23 cellular contexts compared by ENCODE assay signal in genomic region chr6:125325586-125325985, GRCh38. TPM values are rescaled to one million over a fixed set of nuclear protein-coding genes. Genes with fewer than 3 reads are reported as not detected.
DNase-seq lines count a peak whose midpoint lies in the region; ATAC-seq, FAIRE-seq and TF ChIP-seq lines count a peak whose summit lies in the region.
"Had no signal": no experiment of that assay in that cellular context is flagged by ENCODE, and none has a peak within 500 bp of the region (broad histone marks: within the 10 kb centered on the region; RNA-seq: fewer than 3 reads in every experiment).

No MANE protein-coding gene starts in this region.

- BruUV-seq in HepG2 (replicated peaks; lab: Mats Ljungman, UMichigan) = no TSS peak

- no peaks in the 10 kb centered on the region for H3K79me2 ChIP-seq in HepG2 (ENCODE audit: insufficient read depth, low read length)

- H3K4me2 ChIP-seq in HepG2 (ENCODE audit: low read depth, low read length) = no peak overlapping the region
- H3K4me2 ChIP-seq: BLaER1, GM23338 had no signal

- CTCF ChIA-PET in HepG2 (lab: Yijun Ruan, JAX; ENCODE audit: low intra/inter-chr PET ratio, low total read pairs) = no interaction called here

- POLR2A ChIA-PET in HepG2 (lab: Yijun Ruan, JAX) = no interaction called here

- FAIRE-seq in HepG2 (lab: Jason Lieb, UNC) = no peak
- FAIRE-seq: A204.1 had no signal

- no peak for ATAC-seq in HepG2
- ATAC-seq in right lobe of liver = no peak
- ATAC-seq in GM18870 (IDR thresholded peaks at IDR 0.05; ENCODE audit: unreplicated experiment) = no peak
- no peak for ATAC-seq in GM21367 (IDR thresholded peaks at IDR 0.05; ENCODE audit: unreplicated experiment)
- ATAC-seq in GM21447 (IDR thresholded peaks at IDR 0.05; ENCODE audit: unreplicated experiment) = no peak
- ATAC-seq: CD8-positive, alpha-beta T cell; GM12878; GM23338; HCT116 had no signal

- TF ChIP-seq RAD21 in HepG2 (CRISPR knock-in tag; IDR thresholded peaks at IDR 0.05) = no peak

- no peak overlapping the region for H2AFZ ChIP-seq in HepG2 (ENCODE audit: low read length)
- H2AFZ ChIP-seq: GM23338 had no signal

- intact Hi-C loops in HepG2 (cut with micrococcal nuclease; ENCODE audit: unreplicated experiment) = no loop called here
- intact Hi-C loops in right lobe of liver (cut with DNase I) = no loop called here

- in situ Hi-C loops in HepG2 (cut with HindIII; ENCODE audit: extremely low pct_ligation_motif_present, low pct_unique_long_range_greater_than_20kb) = no loop called here

- H3K4me1 ChIP-seq in HepG2 (ENCODE audit: insufficient read depth, low read length) (no peaks in the 10 kb centered on the region), right lobe of liver (no peaks in the 10 kb centered on the region)
- H3K4me1 ChIP-seq: BLaER1, Caco-2 had no signal

- TF ChIP-seq POLR2A in HepG2 (IDR thresholded peaks at IDR 0.05; ENCODE audit: insufficient read depth in 1 of 2, low read depth in 2 of 2, low read length in 2 of 2) = no peak
- no peak for TF ChIP-seq POLR2A in right lobe of liver (IDR thresholded peaks at IDR 0.05)

- H3K9me3 ChIP-seq in HepG2 (ENCODE audit: low read length) (no peaks in the 10 kb centered on the region), right lobe of liver (no peaks in the 10 kb centered on the region)
- H3K9me3 ChIP-seq: BLaER1, Caco-2 had no signal

- H3K27ac ChIP-seq in HepG2 (ENCODE audit: extremely low read length, insufficient read depth, low read length) = no peak overlapping the region
- H3K27ac ChIP-seq in right lobe of liver = no peak overlapping the region
- H3K27ac ChIP-seq: 22Rv1, BLaER1, C4-2B had no signal

- H3K9ac ChIP-seq in HepG2 (ENCODE audit: insufficient read depth, low read depth, low read length) = no peak overlapping the region
- H3K9ac ChIP-seq: BLaER1 had no signal

- H3K27me3 ChIP-seq in HepG2 (ENCODE audit: control insufficient read depth in 1 of 2, insufficient read depth in 2 of 2, low read length in 2 of 2) (no peaks in the 10 kb centered on the region), right lobe of liver (no peaks in the 10 kb centered on the region)
- H3K27me3 ChIP-seq: BLaER1 had no signal

- H3K4me3 ChIP-seq in HepG2 (replicated peaks in 1 of 3; ENCODE audit: insufficient read depth in 1 of 3, low read depth in 2 of 3, low read length in 3 of 3) = no peak overlapping the region
- H3K4me3 ChIP-seq in right lobe of liver = no peak overlapping the region
- no peak overlapping the region for H3K4me3 ChIP-seq in fibroblast of villous mesenchyme (ENCODE audit: low read depth, low read length)
- H3K4me3 ChIP-seq: BLaER1, GM12878, GM23338 had no signal

- WGBS in HepG2 (ENCODE audit: low lambda C conversion rate) = 35% methylated on average over 2 of the region's 2 CpGs
- WGBS in right lobe of liver (ENCODE audit: insufficient coverage, low coverage, low lambda C conversion rate, missing lambda C conversion rate) = 68% methylated on average over 2 of the region's 2 CpGs

- TF ChIP-seq CTCF in HepG2 (CRISPR knock-in tag; IDR thresholded peaks at IDR 0.05) = no peak
- TF ChIP-seq CTCF in right lobe of liver (IDR thresholded peaks at IDR 0.05) = no peak
- TF ChIP-seq CTCF in fibroblast of villous mesenchyme (IDR thresholded peaks at IDR 0.05; ENCODE audit: insufficient read depth, low read depth, low read length) = no peak

- H3K36me3 ChIP-seq in HepG2 (replicated peaks in 1 of 2; ENCODE audit: control insufficient read depth in 1 of 2, insufficient read depth in 2 of 2, low read length in 2 of 2) (no peaks in the 10 kb centered on the region), right lobe of liver (no peaks in the 10 kb centered on the region)
- H3K36me3 ChIP-seq: BLaER1 had no signal

- H4K20me1 ChIP-seq in HepG2 (ENCODE audit: insufficient read depth, low read length) = no peaks in the 10 kb centered on the region
- H4K20me1 ChIP-seq: BLaER1 had no signal

- TF ChIP-seq EP300 in HepG2 (IDR thresholded peaks at IDR 0.05; ENCODE audit: low read depth in 2 of 2, low read length in 2 of 2) = no peak
- TF ChIP-seq EP300 in HepG2 (CRISPR knock-in tag; IDR thresholded peaks at IDR 0.05; ENCODE audit: borderline replicate concordance) = no peak

- DNase-seq in HepG2 (ENCODE audit: low spot score) (no peak), right lobe of liver (no peak), astrocyte of the hippocampus (ENCODE audit: low read depth, low spot score) (peak; percentile 11), fibroblast of villous mesenchyme (ENCODE audit: low read depth) (peak; percentile 51), DMS153 (lab: John Stamatoyannopoulos, UW) (no peak)
- DNase-seq: Caco-2; CD4-positive, CD25-positive, alpha-beta regulatory T cell; CD8-positive, alpha-beta T cell; DMS79; EL; GDM1; H9; HFFc6 had no signal

TF ChIP-seq in HepG2, 621 proteins besides CTCF, POLR2A, EP300 and RAD21:
- TF ChIP-seq MAFK (conservative IDR thresholded peaks at IDR 0.05 in 1 of 2, IDR thresholded peaks at IDR 0.05 in 1 of 2; ENCODE audit: low read length in 2 of 2) = peak in 1 of 2 experiments; percentile 58; a peak in 1 of 4 replicates
- 0 out of 2 replicates have a peak, but pooled peaks have one; percentile 28 for TF ChIP-seq MAFF (IDR thresholded peaks at IDR 0.05; ENCODE audit: low read depth, low read length)
- no peak for TF ChIP-seq ZNF451 (CRISPR knock-in tag; IDR thresholded peaks at IDR 0.05)
TF ChIP-seq in HepG2: peak in this region for 2.

RNA-seq across cellular contexts. Expression of gene HDDC2, which starts 23.8 kb away (rescaled TPM):
- total RNA-seq in HepG2 (2016; rRNA removed; fragmentation: Illumina TruSeq; extraction: Trizol) (78.7 and 90.7 TPM in 2 replicates), right lobe of liver (10 to 100 TPM in 3 of 6 experiments, 1 to 10 TPM in 3; 6.8 to 15.6 (median 9.5) TPM), fibroblast of villous mesenchyme (65.4 and 70.0 TPM in 2 replicates)
- 88.3 and 123 TPM in 2 replicates for total RNA-seq in HepG2 (2016; cell fraction: cytosol; rRNA removed; fragmentation: Illumina TruSeq; extraction: Trizol; ENCODE audit: low read depth)
- 78.6 and 90.1 TPM in 2 replicates for total RNA-seq in HepG2 (2016; cell fraction: insoluble cytoplasmic fraction; rRNA removed; fragmentation: Illumina TruSeq; extraction: Trizol)
- total RNA-seq in HepG2 (2016; cell fraction: membrane; rRNA removed; fragmentation: Illumina TruSeq; extraction: Trizol) = 109 and 116 TPM in 2 replicates
- 36.7 and 41.9 TPM in 2 replicates for total RNA-seq in HepG2 (2016; cell fraction: nucleus; rRNA removed; fragmentation: Illumina TruSeq; extraction: Trizol)
- polyA plus RNA-seq in HepG2 (2011; rRNA removed) = 67.3 and 76.7 TPM in 2 replicates
- polyA plus RNA-seq in HepG2 (2011; cell fraction: cytosol; rRNA removed) = 67.0 and 70.1 TPM in 2 replicates
- polyA plus RNA-seq in HepG2 (2011; cell fraction: nucleus; rRNA removed) = 28.7 and 34.1 TPM in 2 replicates
- polyA plus RNA-seq in HepG2 (2012) = 43.8 and 65.4 TPM in 2 replicates
- 157 and 182 TPM in 2 replicates for polyA plus RNA-seq in HepG2 (2016; cell fraction: cytosol; fragmentation: Illumina TruSeq; extraction: Trizol; ENCODE audit: low read depth)
- 117 and 122 TPM in 2 replicates for polyA plus RNA-seq in HepG2 (2016; cell fraction: insoluble cytoplasmic fraction; fragmentation: Illumina TruSeq; extraction: Trizol; ENCODE audit: low read depth)
- 128 and 148 TPM in 2 replicates for polyA plus RNA-seq in HepG2 (2016; cell fraction: membrane; fragmentation: Illumina TruSeq; extraction: Trizol; ENCODE audit: low read depth)
- polyA plus RNA-seq in HepG2 (2016; cell fraction: nucleus; fragmentation: Illumina TruSeq; extraction: Trizol; ENCODE audit: insufficient read depth, low read depth) = 66.5 and 70.9 TPM in 2 replicates
- polyA minus RNA-seq in HepG2 (2011; rRNA and poly(A)+ RNA removed; ENCODE audit: low replicate concordance) = 17.2 and 19.5 TPM in 2 replicates
- 16.6 and 17.1 TPM in 2 replicates for polyA minus RNA-seq in HepG2 (2011; cell fraction: cytosol; rRNA and poly(A)+ RNA removed)
- 43.1 and 51.2 TPM in 2 replicates for polyA minus RNA-seq in HepG2 (2011; cell fraction: nucleus; rRNA and poly(A)+ RNA removed)

Comparison
In these comparisons a context has a peak if more than half of its experiments do, and no peak if none do; other contexts are left out.
1. DNase-seq: peak in astrocyte of the hippocampus (single experiment) and fibroblast of villous mesenchyme (single experiment); none in HepG2 (single experiment), right lobe of liver (0 of 3) and DMS153 (single experiment).